ENCODE assay signal across 19 cellular contexts in genomic region chr15:82014989-82015388, GRCh38. TPM values are rescaled to one million over a fixed set of nuclear protein-coding genes. Genes with fewer than 3 reads are reported as not detected.
DNase-seq lines count a peak whose midpoint lies in the region; ATAC-seq and TF ChIP-seq lines count a peak whose summit lies in the region.
"Had no signal": no experiment of that assay in that cellular context is flagged by ENCODE, and none has a peak within 500 bp of the region (broad histone marks: within the 10 kb centered on the region; RNA-seq: fewer than 3 reads in every experiment).

No MANE protein-coding gene starts in this region.

- H4K20me1 ChIP-seq in GM23248 (ENCODE audit: insufficient read depth): no peaks in the 10 kb centered on the region

- TF ChIP-seq CTCF in AG10803 (conservative IDR thresholded peaks at IDR 0.05; ENCODE audit: low read length) (no peak), RWPE2 (IDR thresholded peaks at IDR 0.05; ENCODE audit: poor library complexity, severe bottlenecking) (no peak)

- H3K36me3 ChIP-seq in GM23248 (ENCODE audit: low read depth): no peaks in the 10 kb centered on the region
- no peaks in the 10 kb centered on the region for H3K36me3 ChIP-seq in RWPE2 (ENCODE audit: low read depth)
- H3K36me3 ChIP-seq: BE2C had no signal

- H3K27me3 ChIP-seq in GM23248 (replicated peaks; ENCODE audit: insufficient read depth): 0 out of 2 replicates have a peak, but pooled peaks cover 10% of the 10 kb centered on the region
- no peaks in the 10 kb centered on the region for H3K27me3 ChIP-seq in RWPE2 (ENCODE audit: insufficient read depth, poor library complexity, severe bottlenecking)
- H3K27me3 ChIP-seq: BE2C had no signal

- DNase-seq in AG10803 (ENCODE audit: low read depth) (peak; percentile 26), GM23248 (peak; percentile 36), RWPE2 (ENCODE audit: low spot score) (no peak), fibroblast of peridontal ligament (ENCODE audit: extremely low read depth) (peak; percentile 2), NCI-H526 treated with DMSO at 0.1 percent for 48 hours (lab: John Stamatoyannopoulos, UW) (no peak)
- no peak for DNase-seq in stimulated activated CD8-positive, alpha-beta memory T cell treated with anti-CD3 and anti-CD28 coated beads, Interleukin-4, amount 100 ng/mL, for 48 hours
- DNase-seq: BE2C; CD4-positive, CD25-positive, alpha-beta regulatory T cell; COR-L47; H7; NCI-H1417 treated with DMSO at 0.1 percent for 48 hours; NCI-H1930; NCI-H226; NCI-H524; PC-3; T-helper 1 cell had no signal

- H3K4me3 ChIP-seq in AG10803 (ENCODE audit: low read length) (no peak overlapping the region), GM23248 (no peak overlapping the region), RWPE2 (ENCODE audit: severe bottlenecking) (no peak overlapping the region)

- in situ Hi-C loops in GM23248 (cut with MboI): no loop called here

- no peaks in the 10 kb centered on the region for H3K4me1 ChIP-seq in GM23248 (ENCODE audit: insufficient read depth)
- H3K4me1 ChIP-seq in RWPE2 (ENCODE audit: insufficient read depth, poor library complexity, severe bottlenecking): no peaks in the 10 kb centered on the region
- H3K4me1 ChIP-seq: BE2C had no signal

- H2AFZ ChIP-seq in GM23248: no peak overlapping the region

- no peaks in the 10 kb centered on the region for H3F3A ChIP-seq in GM23248 (ENCODE audit: insufficient read depth)

- ATAC-seq in RWPE2 (ENCODE audit: low read depth): peak; percentile 25; the same call in 2 of the 3 replicates
- ATAC-seq in HG02798 (IDR thresholded peaks at IDR 0.05; ENCODE audit: poor library complexity, unreplicated experiment): no peak
- ATAC-seq in HG03442 (IDR thresholded peaks at IDR 0.05; ENCODE audit: unreplicated experiment): no peak
- ATAC-seq: PC-3 had no signal

- WGBS in GM23248 (ENCODE audit: low coverage in 1 of 2, low lambda C conversion rate in 2 of 2, missing lambda C conversion rate in 2 of 2), 2 experiments: 4 to 7% methylated on average over 3 of the region's 3 CpGs

- H3K9ac ChIP-seq in GM23248: no peak overlapping the region

- no peaks in the 10 kb centered on the region for H3K79me2 ChIP-seq in GM23248 (ENCODE audit: insufficient read depth)

- H3K9me2 ChIP-seq in GM23248 (ENCODE audit: insufficient read depth): no peaks in the 10 kb centered on the region

- H3K4me2 ChIP-seq in GM23248 (ENCODE audit: unreplicated experiment): no peak overlapping the region

- H3K9me3 ChIP-seq in GM23248 (ENCODE audit: low read depth) (no peaks in the 10 kb centered on the region), RWPE2 (ENCODE audit: severe bottlenecking) (no peaks in the 10 kb centered on the region)
- H3K9me3 ChIP-seq: BE2C had no signal

- H3K27ac ChIP-seq in GM23248: no peak overlapping the region
- H3K27ac ChIP-seq in RWPE2 (ENCODE audit: poor library complexity, severe bottlenecking): no peak overlapping the region
- H3K27ac ChIP-seq: RWPE1 had no signal

RNA-seq across cellular contexts. Expression of gene MEX3B, which starts 30.8 kb away (rescaled TPM):
- 11.4 and 13.3 TPM in 2 replicates for total RNA-seq in GM23248 (2014; rRNA removed; shearing (Covaris generic))
- polyA plus RNA-seq in GM23248 (2016; fragmentation: Nextera tagmentation; extraction: Ambion mirVana): 5.3 and 5.7 TPM in 2 replicates
- polyA plus RNA-seq: CD4-positive, CD25-positive, alpha-beta regulatory T cell had no signal

Comparison
In these comparisons a context has a peak if more than half of its experiments do, and no peak if none do; other contexts are left out.
1. DNase-seq: peak in AG10803 (single experiment), GM23248 (single experiment) and fibroblast of peridontal ligament (single experiment); none in RWPE2 (single experiment), NCI-H526 treated with DMSO at 0.1 percent for 48 hours (single experiment) and stimulated activated CD8-positive, alpha-beta memory T cell treated with anti-CD3 and anti-CD28 coated beads, Interleukin-4, amount 100 ng/mL, for 48 hours (single experiment).